Comparison of ENCODE assay signal across 1 cellular context in genomic region chr6:90894285-90895144, GRCh38.
TF ChIP-seq lines count a peak whose summit lies in the region.

No MANE protein-coding gene starts in this region.

TF ChIP-seq in HEK293, 187 proteins besides CTCF, POLR2A, EP300 and RAD21 (continued from another document):
- TF ChIP-seq PRDM10 (tag by site-specific recombination; IDR thresholded peaks at IDR 0.05) (peak; percentile 57; the same call in 1 of the 2 replicates), BCL11B (tag by site-specific recombination; IDR thresholded peaks at IDR 0.05; ENCODE audit: low read depth) (no peak), ZBTB44 (tag by site-specific recombination; IDR thresholded peaks at IDR 0.05) (0 out of 2 replicates have a peak, but pooled peaks have one; percentile 31), ATF2 (tag by site-specific recombination; IDR thresholded peaks at IDR 0.05; ENCODE audit: low read depth) (peak; percentile 41; the same call in 1 of the 2 replicates), SCRT2 (tag by site-specific recombination; IDR thresholded peaks at IDR 0.05) (peak; percentile 66), ZNF768 (tag by site-specific recombination; IDR thresholded peaks at IDR 0.05) (peak; percentile 49; the same call in 1 of the 2 replicates)
